In genomic region chr10:35585903-35586535, GRCh38 we compare ENCODE assay signal across 15 cellular contexts. TPM values are rescaled to one million over a fixed set of nuclear protein-coding genes. Genes with fewer than 3 reads are reported as not detected.
"Had no signal": no experiment of that assay in that cellular context is flagged by ENCODE, and none has a peak within 500 bp of the region (broad histone marks: within the 10 kb centered on the region; RNA-seq: fewer than 3 reads in every experiment).

No MANE protein-coding gene starts in this region.

- H3K4me2 ChIP-seq: smooth muscle cell had no signal

- H3K9me3 ChIP-seq: neutrophil, transverse colon had no signal

- H3K9me3 Mint-ChIP-seq: T-helper 2 cell treated with Interferon-gamma antibody and Interleukin-4, amounts not matched to agents 5 μg/mL and 100 μg/mL, for 36 hours had no signal

- H3K27me3 ChIP-seq: ascending aorta, cardiac muscle cell, transverse colon had no signal

- H3K36me3 ChIP-seq: ascending aorta, cardiac muscle cell, heart right ventricle, neutrophil, transverse colon had no signal

- H3K27ac Mint-ChIP-seq: naive B cell; T-helper 2 cell treated with Interferon-gamma antibody and Interleukin-4, amounts not matched to agents 5 μg/mL and 100 μg/mL, for 36 hours had no signal

- H3K4me3 Mint-ChIP-seq: naive B cell; T-helper 2 cell treated with Interferon-gamma antibody and Interleukin-4, amounts not matched to agents 5 μg/mL and 100 μg/mL, for 36 hours had no signal

- H3K4me3 ChIP-seq: ascending aorta, cardiac muscle cell, heart right ventricle, smooth muscle cell, transverse colon had no signal

- H3K4me1 ChIP-seq: ascending aorta, heart right ventricle, transverse colon had no signal

- DNase-seq: activated CD4-positive, alpha-beta T cell treated with anti-CD3 and anti-CD28 coated beads, Interleukin-2, amount 50 U/mL, for 48 hours; activated CD4-positive, CD25-positive, alpha-beta regulatory T cell treated with anti-CD3 and anti-CD28 coated beads, Interleukin-2, amount 50 U/mL, for 72 hours; activated gamma-delta T cell treated with Interleukin-2 at 50 U/mL for 16 hours; activated T-cell treated with anti-CD3 and anti-CD28 coated beads, Interleukin-2, amount 50 U/mL, for 48 hours; heart right ventricle; islet precursor cell; naive B cell; transverse colon had no signal

- H3K27ac ChIP-seq: ascending aorta, cardiac muscle cell, heart right ventricle, neutrophil, transverse colon had no signal

RNA-seq across cellular contexts. Expression of gene GJD4, which starts 19.1 kb away (rescaled TPM):
- total RNA-seq: ascending aorta, frontal cortex, heart right ventricle, liver, smooth muscle cell, transverse colon had no signal
- polyA plus RNA-seq: cardiac muscle cell, liver, smooth muscle cell had no signal
